In the genomic region with DNA sequence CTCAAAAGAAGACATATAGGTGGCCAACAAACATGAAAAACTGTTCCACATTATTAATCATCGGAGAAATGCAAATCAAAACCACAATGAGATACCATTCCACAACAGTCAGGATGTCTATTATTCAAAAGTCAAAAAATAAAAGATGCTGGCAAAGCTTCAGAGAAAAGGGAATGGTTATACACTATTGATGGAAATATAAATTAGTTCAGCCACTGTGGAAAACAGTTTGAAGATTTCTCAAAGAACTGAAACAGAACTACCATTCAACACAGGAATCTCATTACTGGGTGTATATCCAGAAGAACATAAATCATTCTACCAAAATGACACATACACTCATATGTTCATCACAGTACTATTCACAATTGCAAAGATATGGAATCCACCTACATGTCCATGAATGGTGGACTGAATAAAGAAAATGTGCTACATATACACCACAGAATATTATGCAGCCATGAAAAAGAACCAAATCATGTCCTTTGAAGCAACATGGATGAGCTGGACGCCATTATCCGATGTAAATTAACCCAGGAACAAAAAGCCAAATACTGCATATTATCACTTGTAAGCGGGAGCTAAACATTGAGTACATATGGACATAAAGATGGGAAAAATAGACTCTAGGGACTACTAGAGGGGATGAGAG, we compare ENCODE assay signal across 2 cellular contexts.
TF ChIP-seq lines count a peak whose summit lies in the region.

No MANE protein-coding gene starts in this region.

TF ChIP-seq in GM12891, 5 proteins besides CTCF, POLR2A, EP300 and RAD21:
- TF ChIP-seq POU2F2 (IDR thresholded peaks at IDR 0.05; ENCODE audit: low read depth, low read length) (no peak), SPI1 (IDR thresholded peaks at IDR 0.05; ENCODE audit: low read depth, low read length) (no peak), PAX5 (IDR thresholded peaks at IDR 0.05; ENCODE audit: insufficient read depth, low read length, severe bottlenecking) (no peak), POLR2AphosphoS5 (IDR thresholded peaks at IDR 0.05; ENCODE audit: low read depth, low read length) (no peak), TAF1 (IDR thresholded peaks at IDR 0.05; ENCODE audit: low read depth, low read length) (no peak)

TF ChIP-seq in K562, 482 proteins besides CTCF, POLR2A, EP300 and RAD21 (continued from another document):
- peak; percentile 60 for TF ChIP-seq ZNF146 (CRISPR knock-in tag; IDR thresholded peaks at IDR 0.05; ENCODE audit: unreplicated experiment)
